In the genomic region with DNA sequence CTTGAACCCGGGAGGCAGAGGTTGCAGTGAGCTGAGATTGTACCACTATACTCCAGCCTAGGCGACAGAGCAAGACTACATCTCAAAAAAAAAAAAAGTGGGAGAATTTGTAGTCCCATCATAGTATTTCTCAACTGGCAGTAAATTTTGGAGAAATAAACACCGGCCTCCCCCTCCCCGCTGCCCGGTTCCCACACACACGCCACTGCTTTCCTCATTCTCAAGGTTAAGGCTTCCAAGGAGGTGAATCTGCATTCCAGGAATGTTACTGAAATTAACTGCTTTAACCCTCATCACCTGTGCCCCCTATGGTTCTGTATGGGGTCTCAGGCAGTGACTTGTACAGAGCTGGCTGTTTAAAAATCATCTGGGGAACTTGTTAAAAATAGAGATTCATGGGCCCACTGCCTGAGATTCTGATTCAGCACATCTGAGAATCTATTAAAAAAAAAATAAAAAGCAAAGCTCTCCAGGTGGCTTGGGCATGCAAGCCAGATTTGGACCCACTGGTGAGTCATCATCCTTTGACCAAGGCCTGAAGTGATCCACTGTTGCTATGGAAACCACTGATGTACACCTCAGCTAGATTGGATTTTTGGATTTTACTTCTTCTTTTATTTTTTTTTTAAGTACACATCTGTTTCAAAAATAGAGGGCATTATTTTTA, we compare ENCODE assay signal across 9 cellular contexts. TPM values are rescaled to one million over a fixed set of nuclear protein-coding genes. Genes with fewer than 3 reads are reported as not detected.
DNase-seq lines count a peak whose midpoint lies in the region; ATAC-seq and TF ChIP-seq lines count a peak whose summit lies in the region.
"Had no signal": no experiment of that assay in that cellular context is flagged by ENCODE, and none has a peak within 500 bp of the region (broad histone marks: within the 10 kb centered on the region; RNA-seq: fewer than 3 reads in every experiment).

No MANE protein-coding gene starts in this region.

- 62 to 79% methylated on average over 6 of the region's 6 CpGs for WGBS in lower leg skin, 2 donors

- intact Hi-C loops in dorsolateral prefrontal cortex (cut with DNase I) (no loop called here), lower leg skin (cut with DNase I; ENCODE audit: low total_unique reads) (no loop called here)

- TF ChIP-seq POLR2A in lower leg skin (IDR thresholded peaks at IDR 0.05) = no peak

- DNase-seq in COLO668 (lab: John Stamatoyannopoulos, UW; ENCODE audit: unreplicated experiment) (peak; percentile 36), NCI-H2081 treated with DMSO at 0.1 percent for 48 hours (lab: John Stamatoyannopoulos, UW) (peak; percentile 43), dorsolateral prefrontal cortex (peak in 1 of 10 donors; percentile 35), stromal cell of bone marrow (ENCODE audit: low read depth) (peak; percentile 34), activated gamma-delta T cell (lab: John Stamatoyannopoulos, UW) (no peak), lower leg skin (ENCODE audit: low spot score in 2 of 2) (no peak)
- no peak for DNase-seq in stimulated activated CD4-positive, alpha-beta T cell treated with anti-CD3 and anti-CD28 coated beads, Interleukin-12 subunit alpha, Interleukin-12 subunit beta, amount 100 ng/mL, for 4 hours
- DNase-seq: activated naive CD8-positive, alpha-beta T cell treated with anti-CD3 and anti-CD28 coated beads, Interleukin-2, amount 10 ng/mL, durations not matched to agents 7 days and 5 days had no signal

- H3K4me3 ChIP-seq in dorsolateral prefrontal cortex = no peak overlapping the region
- H3K4me3 ChIP-seq in lower leg skin (ENCODE audit: low read depth, poor library complexity, severe bottlenecking) = no peak overlapping the region

- H3K27me3 ChIP-seq in dorsolateral prefrontal cortex = no peaks in the 10 kb centered on the region

- TF ChIP-seq CTCF in dorsolateral prefrontal cortex (IDR thresholded peaks at IDR 0.05 in 54 of 56, conservative IDR thresholded peaks at IDR 0.05 in 2 of 56; ENCODE audit: low read depth in 1 of 56, partially characterized antibody in 56 of 56) (no peak), lower leg skin (IDR thresholded peaks at IDR 0.05) (no peak)

- H3K27ac ChIP-seq in dorsolateral prefrontal cortex = peak overlapping the region in 47 of 59 donors; percentile 11 to 83 (median 60)

- peak; percentile 40 for ATAC-seq in GM21576 (IDR thresholded peaks at IDR 0.05; ENCODE audit: unreplicated experiment)

RNA-seq across cellular contexts. Expression of gene MRPL35, which starts 50.1 kb away (rescaled TPM):
- total RNA-seq in dorsolateral prefrontal cortex = 10 to 100 TPM; 30.4 to 72.1 (median 52.3) TPM
- total RNA-seq in lower leg skin = 10 to 100 TPM in 3 of 4 donors, 1 to 10 TPM in 1; 8.1 to 36.3 (median 23.8) TPM

RNA-seq across cellular contexts. Expression of gene IMMT, which starts 54.0 kb away (rescaled TPM):
- total RNA-seq in dorsolateral prefrontal cortex (100 to 1,000 TPM in 3 of 120 experiments, 10 to 100 TPM in 117; 46.6 to 117 (median 78.3) TPM), lower leg skin (10 to 100 TPM; 45.8 to 56.4 (median 48.8) TPM)

Comparison
In these comparisons a context has a peak if more than half of its experiments do, and no peak if none do; other contexts are left out.
1. DNase-seq: peak in COLO668 (single experiment), NCI-H2081 treated with DMSO at 0.1 percent for 48 hours (single experiment) and stromal cell of bone marrow (single experiment); none in activated gamma-delta T cell (single experiment), lower leg skin (0 of 2) and stimulated activated CD4-positive, alpha-beta T cell treated with anti-CD3 and anti-CD28 coated beads, Interleukin-12 subunit alpha, Interleukin-12 subunit beta, amount 100 ng/mL, for 4 hours (single experiment).